Comparison of ENCODE assay signal across 19 cellular contexts in genomic region chr6:85462673-85463072, GRCh38. TPM values are rescaled to one million over a fixed set of nuclear protein-coding genes. Genes with fewer than 3 reads are reported as not detected.
DNase-seq lines count a peak whose midpoint lies in the region; ATAC-seq, FAIRE-seq and TF ChIP-seq lines count a peak whose summit lies in the region.
"Had no signal": no experiment of that assay in that cellular context is flagged by ENCODE, and none has a peak within 500 bp of the region (broad histone marks: within the 10 kb centered on the region; RNA-seq: fewer than 3 reads in every experiment).

No MANE protein-coding gene starts in this region.

- H4K20me1 ChIP-seq in HepG2 (ENCODE audit: insufficient read depth, low read length): no peaks in the 10 kb centered on the region

- TF ChIP-seq POLR2A in HepG2 (IDR thresholded peaks at IDR 0.05; ENCODE audit: insufficient read depth in 1 of 2, low read depth in 2 of 2, low read length in 2 of 2): no peak
- no peak for TF ChIP-seq POLR2A in right lobe of liver (IDR thresholded peaks at IDR 0.05)
- no peak for TF ChIP-seq POLR2A in vagina (IDR thresholded peaks at IDR 0.05)

- peak; percentile 8 for FAIRE-seq in HepG2 (lab: Jason Lieb, UNC)
- FAIRE-seq: GM12891 had no signal

- intact Hi-C loops in HepG2 (cut with micrococcal nuclease; ENCODE audit: unreplicated experiment) (no loop called here), right lobe of liver (cut with DNase I) (loop anchor here in 1 of 2 donors (10.0 kb wide), 1 partner anchor 58 kb away; no protein-coding TSS in a partner anchor), vagina (cut with DNase I) (loop anchor here (10.0 kb wide), 1 partner anchor 698 kb away; the partner anchor contains the start of gene TBX18)
- intact Hi-C loops in activated T-helper 1 cell treated with anti-CD3 and anti-CD28 coated beads, Interleukin-12 subunit alpha, Interleukin-12 subunit beta, Interleukin-2, Interleukin-4 antibody, amounts not matched to agents 30 ng/mL and 10 ng/mL and 1 ng/mL, durations not matched to agents 14 hours and 24 hours and 36 hours (cut with micrococcal nuclease): loop anchor here (5.0 kb wide), 2 partner anchors 180 to 1235 kb away; partner anchors contain the start of genes CEP162 and SYNCRIP

- ATAC-seq in HepG2 (no peak), right lobe of liver (no peak), GM19328 (IDR thresholded peaks at IDR 0.05; ENCODE audit: unreplicated experiment) (no peak), GM21423 (IDR thresholded peaks at IDR 0.05; ENCODE audit: unreplicated experiment) (no peak)

- TF ChIP-seq EP300 in HepG2 (IDR thresholded peaks at IDR 0.05; ENCODE audit: low read depth in 2 of 2, low read length in 2 of 2): no peak
- TF ChIP-seq EP300 in HepG2 (CRISPR knock-in tag; IDR thresholded peaks at IDR 0.05; ENCODE audit: borderline replicate concordance): no peak

- in situ Hi-C loops in HepG2 (cut with HindIII; ENCODE audit: extremely low pct_ligation_motif_present, low pct_unique_long_range_greater_than_20kb): no loop called here

- H3K9me3 Mint-ChIP-seq in activated T-helper 1 cell treated with anti-CD3 and anti-CD28 coated beads, Interleukin-12 subunit alpha, Interleukin-12 subunit beta, Interleukin-2, Interleukin-4 antibody, amounts not matched to agents 30 ng/mL and 10 ng/mL and 1 ng/mL, durations not matched to agents 14 hours and 24 hours and 36 hours: no peaks in the 10 kb centered on the region
- H3K9me3 Mint-ChIP-seq in nephron progenitor cell: no peaks in the 10 kb centered on the region

- CTCF ChIA-PET in HepG2 (lab: Yijun Ruan, JAX; ENCODE audit: low intra/inter-chr PET ratio, low total read pairs): no interaction called here

- no peak overlapping the region for H2AFZ ChIP-seq in HepG2 (ENCODE audit: low read length)

- H3K9me3 ChIP-seq in HepG2 (ENCODE audit: low read length): no peaks in the 10 kb centered on the region
- H3K9me3 ChIP-seq in right lobe of liver: no peaks in the 10 kb centered on the region
- H3K9me3 ChIP-seq in liver (ENCODE audit: control insufficient read depth in 4 of 4, low read length in 3 of 4): no peaks in the 10 kb centered on the region
- H3K9me3 ChIP-seq in vagina: no peaks in the 10 kb centered on the region
- H3K9me3 ChIP-seq: BE2C had no signal

- H3K9ac ChIP-seq in HepG2 (ENCODE audit: insufficient read depth, low read depth, low read length): no peak overlapping the region
- H3K9ac ChIP-seq in liver (ENCODE audit: low read depth in 1 of 2, low read length in 2 of 2): no peak overlapping the region

- POLR2A ChIA-PET in HepG2 (lab: Yijun Ruan, JAX): interaction anchor here (1.7 to 2.9 kb wide), 3 partner anchors 10 to 58 kb away, joined by 7 to 9 read pairs (median 7); partner anchors contain the start of gene NT5E

- WGBS in HepG2 (ENCODE audit: low lambda C conversion rate): 91% methylated on average over 2 of the region's 2 CpGs
- 33% methylated on average over 2 of the region's 2 CpGs for WGBS in right lobe of liver (ENCODE audit: insufficient coverage, low coverage, low lambda C conversion rate, missing lambda C conversion rate)
- 44% methylated on average over 2 of the region's 2 CpGs for WGBS in liver

- H3K27ac ChIP-seq in HepG2 (ENCODE audit: extremely low read length, insufficient read depth, low read length): no peak overlapping the region
- H3K27ac ChIP-seq in right lobe of liver: peak overlapping the region in 1 of 3 donors; percentile 82
- H3K27ac ChIP-seq in liver (ENCODE audit: low read depth in 1 of 2, low read length in 2 of 2): peak overlapping the region; percentile 4 to 78
- H3K27ac ChIP-seq in vagina: peak overlapping the region; percentile 83

- H3K36me3 ChIP-seq in HepG2 (replicated peaks in 1 of 2; ENCODE audit: control insufficient read depth in 1 of 2, insufficient read depth in 2 of 2, low read length in 2 of 2) (peaks cover 0 to 3% of the 10 kb centered on the region in 2 experiments; a peak in 2 of 5 replicates), right lobe of liver (peaks cover 0 to 11% (median 3%) of the 10 kb centered on the region in 4 donors), liver (ENCODE audit: control insufficient read depth in 4 of 4, insufficient read depth in 3 of 4, low read depth in 1 of 4, low read length in 3 of 4) (peaks cover 0 to 10% (median 8%) of the 10 kb centered on the region in 4 donors), vagina (no peaks in the 10 kb centered on the region)
- H3K36me3 ChIP-seq: BE2C had no signal

- H3K27me3 Mint-ChIP-seq in activated T-helper 1 cell treated with anti-CD3 and anti-CD28 coated beads, Interleukin-12 subunit alpha, Interleukin-12 subunit beta, Interleukin-2, Interleukin-4 antibody, amounts not matched to agents 30 ng/mL and 10 ng/mL and 1 ng/mL, durations not matched to agents 14 hours and 24 hours and 36 hours (ENCODE audit: insufficient read depth): peaks cover 2% of the 10 kb centered on the region
- peaks cover 19% of the 10 kb centered on the region for H3K27me3 Mint-ChIP-seq in nephron progenitor cell (ENCODE audit: low read depth, poor library complexity)

- no peak for DNase-seq in HepG2 (ENCODE audit: low spot score)
- no peak for DNase-seq in right lobe of liver
- DNase-seq in activated T-helper 1 cell treated with anti-CD3 and anti-CD28 coated beads, Interleukin-12 subunit alpha, Interleukin-12 subunit beta, Interleukin-2, Interleukin-4 antibody, amounts not matched to agents 30 ng/mL and 10 ng/mL and 1 ng/mL, durations not matched to agents 14 hours and 24 hours and 36 hours (ENCODE audit: low spot score): no peak
- no peak for DNase-seq in vagina (ENCODE audit: extremely low spot score in 2 of 2)
- no peak for DNase-seq in nephron progenitor cell
- DNase-seq: activated CD8-positive, alpha-beta memory T cell treated with anti-CD3 and anti-CD28 coated beads, Interleukin-2, amount 50 U/mL, for 48 hours; aorta; BE2C; effector CD4-positive, alpha-beta T cell; KG1; NCI-H1930; NCI-H526 treated with DMSO at 0.1 percent for 48 hours; retina; SHP77 treated with DMSO at 0.1 percent for 48 hours; stimulated activated CD4-positive, alpha-beta T cell treated with anti-CD3 and anti-CD28 coated beads, Interleukin-2, amount 100 ng/mL, for 48 hours had no signal

- no peak overlapping the region for H3K4me3 Mint-ChIP-seq in activated T-helper 1 cell treated with anti-CD3 and anti-CD28 coated beads, Interleukin-12 subunit alpha, Interleukin-12 subunit beta, Interleukin-2, Interleukin-4 antibody, amounts not matched to agents 30 ng/mL and 10 ng/mL and 1 ng/mL, durations not matched to agents 14 hours and 24 hours and 36 hours
- no peak overlapping the region for H3K4me3 Mint-ChIP-seq in nephron progenitor cell

- peak overlapping the region; percentile 89 for H3K27ac Mint-ChIP-seq in activated T-helper 1 cell treated with anti-CD3 and anti-CD28 coated beads, Interleukin-12 subunit alpha, Interleukin-12 subunit beta, Interleukin-2, Interleukin-4 antibody, amounts not matched to agents 30 ng/mL and 10 ng/mL and 1 ng/mL, durations not matched to agents 14 hours and 24 hours and 36 hours
- H3K27ac Mint-ChIP-seq in nephron progenitor cell: no peak overlapping the region

- no peaks in the 10 kb centered on the region for H3K27me3 ChIP-seq in HepG2 (ENCODE audit: control insufficient read depth in 1 of 2, insufficient read depth in 2 of 2, low read length in 2 of 2)
- H3K27me3 ChIP-seq in right lobe of liver: no peaks in the 10 kb centered on the region
- no peaks in the 10 kb centered on the region for H3K27me3 ChIP-seq in liver (ENCODE audit: control insufficient read depth in 4 of 4, insufficient read depth in 4 of 4, low read length in 3 of 4)
- no peaks in the 10 kb centered on the region for H3K27me3 ChIP-seq in vagina
- H3K27me3 ChIP-seq: BE2C had no signal

- TF ChIP-seq RAD21 in HepG2 (CRISPR knock-in tag; IDR thresholded peaks at IDR 0.05) (no peak), liver (IDR thresholded peaks at IDR 0.05) (no peak)

- no peak overlapping the region for H3K4me2 ChIP-seq in HepG2 (ENCODE audit: low read depth, low read length)

- peaks cover 86% of the 10 kb centered on the region for H3K4me1 Mint-ChIP-seq in activated T-helper 1 cell treated with anti-CD3 and anti-CD28 coated beads, Interleukin-12 subunit alpha, Interleukin-12 subunit beta, Interleukin-2, Interleukin-4 antibody, amounts not matched to agents 30 ng/mL and 10 ng/mL and 1 ng/mL, durations not matched to agents 14 hours and 24 hours and 36 hours (ENCODE audit: low read depth)
- no peaks in the 10 kb centered on the region for H3K4me1 Mint-ChIP-seq in nephron progenitor cell

- peaks cover 72% of the 10 kb centered on the region for H3K4me1 ChIP-seq in HepG2 (ENCODE audit: insufficient read depth, low read length)
- peaks cover 0 to 52% (median 12%) of the 10 kb centered on the region in 4 donors for H3K4me1 ChIP-seq in right lobe of liver
- H3K4me1 ChIP-seq in liver (ENCODE audit: control insufficient read depth in 4 of 4, insufficient read depth in 4 of 4, low read length in 3 of 4): peaks cover 12 to 51% (median 40%) of the 10 kb centered on the region in 4 donors
- peaks cover 74% of the 10 kb centered on the region for H3K4me1 ChIP-seq in vagina

- TF ChIP-seq CTCF in HepG2 (CRISPR knock-in tag; IDR thresholded peaks at IDR 0.05) (no peak), right lobe of liver (IDR thresholded peaks at IDR 0.05) (no peak), liver (IDR thresholded peaks at IDR 0.05; ENCODE audit: low read depth, low read length, missing input control) (no peak), vagina (IDR thresholded peaks at IDR 0.05) (no peak), nephron progenitor cell (IDR thresholded peaks at IDR 0.05) (no peak)

- peaks cover 7% of the 10 kb centered on the region for H3K36me3 Mint-ChIP-seq in activated T-helper 1 cell treated with anti-CD3 and anti-CD28 coated beads, Interleukin-12 subunit alpha, Interleukin-12 subunit beta, Interleukin-2, Interleukin-4 antibody, amounts not matched to agents 30 ng/mL and 10 ng/mL and 1 ng/mL, durations not matched to agents 14 hours and 24 hours and 36 hours (ENCODE audit: low read depth)
- H3K36me3 Mint-ChIP-seq in nephron progenitor cell (ENCODE audit: low read depth): no peaks in the 10 kb centered on the region

- no peaks in the 10 kb centered on the region for H3K79me2 ChIP-seq in HepG2 (ENCODE audit: insufficient read depth, low read length)

- H3K4me3 ChIP-seq in HepG2 (replicated peaks in 1 of 3; ENCODE audit: insufficient read depth in 1 of 3, low read depth in 2 of 3, low read length in 3 of 3) (no peak overlapping the region), right lobe of liver (no peak overlapping the region), liver (ENCODE audit: low read depth in 1 of 3, low read length in 3 of 3) (no peak overlapping the region), vagina (no peak overlapping the region)

- no TSS peak for BruUV-seq in HepG2 (replicated peaks; lab: Mats Ljungman, UMichigan)

RNA-seq across cellular contexts. Expression of gene NT5E, which starts 12.8 kb away (rescaled TPM):
- 6.4 and 9.5 TPM in 2 replicates for total RNA-seq in HepG2 (2016; rRNA removed; fragmentation: Illumina TruSeq; extraction: Trizol)
- 2.7 and 3.2 TPM in 2 replicates for total RNA-seq in HepG2 (2016; cell fraction: cytosol; rRNA removed; fragmentation: Illumina TruSeq; extraction: Trizol; ENCODE audit: low read depth)
- 6.5 and 9.4 TPM in 2 replicates for total RNA-seq in HepG2 (2016; cell fraction: insoluble cytoplasmic fraction; rRNA removed; fragmentation: Illumina TruSeq; extraction: Trizol)
- 4.5 and 4.6 TPM in 2 replicates for total RNA-seq in HepG2 (2016; cell fraction: membrane; rRNA removed; fragmentation: Illumina TruSeq; extraction: Trizol)
- 11.7 and 12.4 TPM in 2 replicates for total RNA-seq in HepG2 (2016; cell fraction: nucleus; rRNA removed; fragmentation: Illumina TruSeq; extraction: Trizol)
- 33.0 and 40.6 TPM in 2 replicates for polyA plus RNA-seq in HepG2 (2011; rRNA removed)
- 28.1 and 33.2 TPM in 2 replicates for polyA plus RNA-seq in HepG2 (2011; cell fraction: cytosol; rRNA removed)
- polyA plus RNA-seq in HepG2 (2011; cell fraction: nucleus; rRNA removed): 38.4 and 39.5 TPM in 2 replicates
- 41.1 and 41.9 TPM in 2 replicates for polyA plus RNA-seq in HepG2 (2012)
- polyA plus RNA-seq in HepG2 (2016; cell fraction: cytosol; fragmentation: Illumina TruSeq; extraction: Trizol; ENCODE audit: low read depth): 1.8 and 3.1 TPM in 2 replicates
- 5.9 and 6.0 TPM in 2 replicates for polyA plus RNA-seq in HepG2 (2016; cell fraction: insoluble cytoplasmic fraction; fragmentation: Illumina TruSeq; extraction: Trizol; ENCODE audit: low read depth)
- 3.5 and 3.7 TPM in 2 replicates for polyA plus RNA-seq in HepG2 (2016; cell fraction: membrane; fragmentation: Illumina TruSeq; extraction: Trizol; ENCODE audit: low read depth)
- 12.7 and 12.8 TPM in 2 replicates for polyA plus RNA-seq in HepG2 (2016; cell fraction: nucleus; fragmentation: Illumina TruSeq; extraction: Trizol; ENCODE audit: insufficient read depth, low read depth)
- polyA minus RNA-seq in HepG2 (2011; rRNA and poly(A)+ RNA removed; ENCODE audit: low replicate concordance): 4.8 and 51.2 TPM in 2 replicates
- 40.8 and 61.8 TPM in 2 replicates for polyA minus RNA-seq in HepG2 (2011; cell fraction: cytosol; rRNA and poly(A)+ RNA removed)
- polyA minus RNA-seq in HepG2 (2011; cell fraction: nucleus; rRNA and poly(A)+ RNA removed): 27.0 and 35.1 TPM in 2 replicates
- total RNA-seq in right lobe of liver: 10 to 100 TPM; 19.3 to 31.8 (median 25.8) TPM
- total RNA-seq in activated T-helper 1 cell treated with anti-CD3 and anti-CD28 coated beads, Interleukin-12 subunit alpha, Interleukin-12 subunit beta, Interleukin-2, Interleukin-4 antibody, amounts not matched to agents 30 ng/mL and 10 ng/mL and 1 ng/mL, durations not matched to agents 14 hours and 24 hours and 36 hours: 12.5 and 15.2 TPM in 2 replicates
- 10 to 100 TPM; 43.1 to 51.5 TPM for total RNA-seq in liver
- 10 to 100 TPM; 13.5 to 25.1 TPM for polyA plus RNA-seq in liver
- 87.2 TPM for total RNA-seq in vagina
